In the genomic region with DNA sequence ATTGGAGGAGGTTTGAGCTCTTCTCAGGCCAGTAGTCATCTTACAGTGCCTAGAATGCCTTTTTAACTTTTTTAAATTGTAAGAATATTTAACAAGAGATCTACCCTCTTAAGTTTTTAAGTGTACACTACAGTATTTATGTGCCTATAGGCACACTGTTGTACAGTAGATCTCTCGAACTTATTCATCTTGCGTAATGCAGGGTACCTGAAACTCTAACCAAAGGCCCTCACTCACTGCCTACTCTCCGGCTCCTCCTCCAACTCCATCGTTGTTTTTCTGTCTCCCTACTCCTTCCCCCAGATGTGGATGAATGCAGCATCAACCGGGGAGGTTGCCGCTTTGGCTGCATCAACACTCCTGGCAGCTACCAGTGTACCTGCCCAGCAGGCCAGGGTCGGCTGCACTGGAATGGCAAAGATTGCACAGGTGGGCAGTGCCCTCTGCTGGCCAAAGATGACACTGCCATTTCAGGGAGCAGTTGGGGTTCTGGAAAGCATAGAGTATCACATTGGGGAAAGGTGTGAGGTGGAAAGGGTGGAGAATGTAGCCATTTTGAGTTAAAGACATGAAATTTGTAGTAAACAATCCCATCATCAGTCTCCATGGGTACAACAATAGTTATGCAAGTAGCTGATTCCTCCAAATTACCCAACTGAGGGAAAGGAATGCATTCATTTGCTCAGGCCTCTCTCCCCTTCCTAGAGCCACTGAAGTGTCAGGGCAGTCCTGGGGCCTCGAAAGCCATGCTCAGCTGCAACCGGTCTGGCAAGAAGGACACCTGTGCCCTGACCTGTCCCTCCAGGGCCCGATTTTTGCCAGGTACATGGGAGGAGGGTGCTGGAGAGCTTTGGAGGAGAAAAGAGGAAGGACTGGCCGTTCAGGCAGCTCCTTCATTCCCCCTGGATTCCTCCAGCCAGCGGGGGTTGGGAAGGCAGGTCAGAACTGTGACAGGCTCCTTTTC, we compare ENCODE assay signal across 8 cellular contexts. TPM values are rescaled to one million over a fixed set of nuclear protein-coding genes. Genes with fewer than 3 reads are reported as not detected.
DNase-seq lines count a peak whose midpoint lies in the region; ATAC-seq and TF ChIP-seq lines count a peak whose summit lies in the region.

No MANE protein-coding gene starts in this region.

- H3K27ac ChIP-seq in VCaP (peak overlapping the region; percentile 40), brain microvascular endothelial cell (no peak overlapping the region)

- peak; percentile 99 for TF ChIP-seq CTCF in GM13976 (IDR thresholded peaks at IDR 0.05; ENCODE audit: borderline replicate concordance, control extremely low read depth, extremely low read depth, insufficient read depth, missing control alignments)
- peak; percentile 96 for TF ChIP-seq CTCF in VCaP (conservative IDR thresholded peaks at IDR 0.05)
- TF ChIP-seq CTCF in brain microvascular endothelial cell (IDR thresholded peaks at IDR 0.05; ENCODE audit: low read depth, low read length, missing control alignments) = peak; percentile 99

- no peak for ATAC-seq in GM21447 (IDR thresholded peaks at IDR 0.05; ENCODE audit: unreplicated experiment)

- in situ Hi-C loops in GM13976 (cut with MboI; ENCODE audit: low sequenced_read_pairs, unreplicated experiment) = no loop called here
- in situ Hi-C loops in brain microvascular endothelial cell (cut with HindIII; ENCODE audit: low pct_ligation_motif_present, low sequenced_read_pairs) = loop anchor here (25.0 kb wide), 2 partner anchors 104 to 254 kb away; a partner anchor contains a TSS

- no peak overlapping the region for H3K4me3 ChIP-seq in brain microvascular endothelial cell (ENCODE audit: low read depth, low read length)

- DNase-seq in A172 (ENCODE audit: low spot score) (peak; percentile 39), GM13976 (ENCODE audit: low spot score) (peak; percentile 86), NCI-H1694 (lab: John Stamatoyannopoulos, UW) (peak; percentile 31), brain microvascular endothelial cell (peak; percentile 46), iris pigment epithelial cell (ENCODE audit: low read depth) (peak; percentile 31)
- peak; percentile 38 to 57 for DNase-seq in stimulated activated CD4-positive, alpha-beta T cell treated with anti-CD3 and anti-CD28 coated beads, Interleukin-1b, Interleukin-23, amount 100 ng/mL, for 1 hour (ENCODE audit: low read depth in 2 of 2)

- H3K27me3 ChIP-seq in brain microvascular endothelial cell (replicated peaks) = no peaks in the 10 kb centered on the region

- H3K36me3 ChIP-seq in brain microvascular endothelial cell (replicated peaks) = peaks cover 14% of the 10 kb centered on the region

RNA-seq across cellular contexts. Expression of a gene that starts 18.4 kb away (rescaled TPM):
- 12.8 and 14.1 TPM in 2 replicates for total RNA-seq in A172 (2014; rRNA removed; shearing (Covaris generic))

RNA-seq across cellular contexts. Expression of a gene that starts 27.4 kb away (rescaled TPM):
- total RNA-seq in A172 (2014; rRNA removed; shearing (Covaris generic)) = 0.69 and 0.88 TPM in 2 replicates

RNA-seq across cellular contexts. Expression of a gene that starts 56.5 kb away (rescaled TPM):
- total RNA-seq in A172 (2014; rRNA removed; shearing (Covaris generic)) = not detected in 2 replicates

Comparison
In these comparisons a context has a peak if more than half of its experiments do, and no peak if none do; other contexts are left out.
1. DNase-seq: peak in every context shown above with its lines; median percentile 86 in GM13976; 48 in stimulated activated CD4-positive, alpha-beta T cell treated with anti-CD3 and anti-CD28 coated beads, Interleukin-1b, Interleukin-23, amount 100 ng/mL, for 1 hour; 46 in brain microvascular endothelial cell; 39 in A172; 31 in NCI-H1694; 31 in iris pigment epithelial cell.